Comparison of ENCODE assay signal across 8 cellular contexts in genomic region chr3:4977001-4977888, GRCh38. TPM values are rescaled to one million over a fixed set of nuclear protein-coding genes. Genes with fewer than 3 reads are reported as not detected.
A peak's percentile ranks its signal among the peaks of the same experiment; 100 is the strongest.
DNase-seq lines count a peak whose midpoint lies in the region; ATAC-seq and TF ChIP-seq lines count a peak whose summit lies in the region.

No MANE protein-coding gene starts in this region.

- peaks cover 4% of the 10 kb centered on the region for H3K36me3 Mint-ChIP-seq in neural progenitor cell

- H3K4me1 ChIP-seq in foreskin keratinocyte (peaks cover 7% of the 10 kb centered on the region), neural progenitor cell (peaks cover 7% of the 10 kb centered on the region), thymus (ENCODE audit: control insufficient read depth, insufficient read depth, low read length) (peaks cover 8% of the 10 kb centered on the region)

- 17% methylated on average over 37 of the region's 37 CpGs for WGBS in thymus

- peaks cover 16% of the 10 kb centered on the region for H4K20me1 ChIP-seq in neural progenitor cell (ENCODE audit: low read depth)

- TF ChIP-seq CTCF in foreskin keratinocyte (conservative IDR thresholded peaks at IDR 0.05) = peak; percentile 25
- no peak for TF ChIP-seq CTCF in neural progenitor cell (IDR thresholded peaks at IDR 0.05)

- H3K27me3 Mint-ChIP-seq in neural progenitor cell (ENCODE audit: insufficient read depth, low read depth) = peaks cover 21% of the 10 kb centered on the region

- H3K4me1 Mint-ChIP-seq in neural progenitor cell = peaks cover 32% of the 10 kb centered on the region

- H3K79me2 ChIP-seq in neural progenitor cell (ENCODE audit: low read depth) = no peaks in the 10 kb centered on the region

- no peak overlapping the region for H3K27ac Mint-ChIP-seq in neural progenitor cell

- ATAC-seq in HG03039 (IDR thresholded peaks at IDR 0.05; ENCODE audit: unreplicated experiment) (peak; percentile 27), foreskin keratinocyte (no peak)

- H3K27ac ChIP-seq in foreskin keratinocyte (peak overlapping the region; percentile 99), neural progenitor cell (no peak overlapping the region), thymus (ENCODE audit: low read depth) (peak overlapping the region; percentile 72)

- H2AFZ ChIP-seq in neural progenitor cell (replicated peaks) = no peak overlapping the region

- H3K4me2 ChIP-seq in neural progenitor cell = peak overlapping the region; percentile 81

- no peaks in the 10 kb centered on the region for H3K36me3 ChIP-seq in neural progenitor cell
- H3K36me3 ChIP-seq in thymus (ENCODE audit: control insufficient read depth, insufficient read depth) = no peaks in the 10 kb centered on the region

- H3K9me3 Mint-ChIP-seq in neural progenitor cell = peaks cover 7% of the 10 kb centered on the region

- peaks cover 9% of the 10 kb centered on the region for H3F3A ChIP-seq in neural progenitor cell (ENCODE audit: low read depth)

- H3K9me3 ChIP-seq in neural progenitor cell (ENCODE audit: low read depth) = no peaks in the 10 kb centered on the region
- no peaks in the 10 kb centered on the region for H3K9me3 ChIP-seq in thymus (ENCODE audit: control insufficient read depth)

- no peaks in the 10 kb centered on the region for H3K27me3 ChIP-seq in foreskin keratinocyte
- peaks cover 73% of the 10 kb centered on the region for H3K27me3 ChIP-seq in neural progenitor cell
- peaks cover 16% of the 10 kb centered on the region for H3K27me3 ChIP-seq in thymus (ENCODE audit: control insufficient read depth, insufficient read depth)

- H3K4me3 ChIP-seq in neural progenitor cell (peak overlapping the region; percentile 61), thymus (ENCODE audit: low read length) (peak overlapping the region; percentile 49)

- H3K9ac ChIP-seq in neural progenitor cell = no peak overlapping the region

- H3K4me3 Mint-ChIP-seq in neural progenitor cell = peak overlapping the region; percentile 86

- DNase-seq in NCI-H2227 (lab: John Stamatoyannopoulos, UW; ENCODE audit: unreplicated experiment) (peak; percentile 51), NCI-H2227 treated with DMSO at 0.1 percent for 48 hours (lab: John Stamatoyannopoulos, UW) (no peak), activated gamma-delta T cell treated with Interleukin-2 at 50 U/mL for 16 hours (peak; percentile 56), foreskin keratinocyte (peak; percentile 23 to 75), neural progenitor cell (ENCODE audit: low spot score) (peak; percentile 64)

TF ChIP-seq in PFSK-1, 5 proteins besides CTCF, POLR2A, EP300 and RAD21:
- TF ChIP-seq FOXP2 (optimal IDR thresholded peaks at IDR 0.05; ENCODE audit: borderline replicate concordance, extremely low read depth, extremely low read length, insufficient read depth) (no peak), TAF1 (IDR thresholded peaks at IDR 0.05; ENCODE audit: borderline replicate concordance, insufficient read depth, low read length) (peak; percentile 39; the same call in 1 of the 2 replicates), SIN3A (IDR thresholded peaks at IDR 0.05; ENCODE audit: borderline replicate concordance, insufficient read depth, low read length) (peak; percentile 27; the same call in 1 of the 2 replicates)

RNA-seq across cellular contexts. Expression of gene BHLHE40, which starts 2.0 kb away (rescaled TPM):
- polyA plus RNA-seq in PFSK-1 (2012; ENCODE audit: insufficient read length, low read depth) = 37.0 TPM
- total RNA-seq in foreskin keratinocyte (78.2 and 96.0 TPM in 2 replicates), neural progenitor cell (ENCODE audit: low replicate concordance) (0.34 and 0.50 TPM in 2 replicates)
- polyA plus RNA-seq in foreskin keratinocyte (44.6 and 47.5 TPM in 2 replicates), thymus (30.1 TPM)

Comparison
In these comparisons a context has a peak if more than half of its experiments do, and no peak if none do; other contexts are left out.
1. RNA of gene BHLHE40, which starts 2.0 kb away (total RNA-seq): 78.2 to 96.0 TPM in foreskin keratinocyte; 0.34 to 0.50 TPM in neural progenitor cell; every median in the first group is over 10 times any median in the second.